Comparison of ENCODE assay signal across 2 cellular contexts in the genomic region with DNA sequence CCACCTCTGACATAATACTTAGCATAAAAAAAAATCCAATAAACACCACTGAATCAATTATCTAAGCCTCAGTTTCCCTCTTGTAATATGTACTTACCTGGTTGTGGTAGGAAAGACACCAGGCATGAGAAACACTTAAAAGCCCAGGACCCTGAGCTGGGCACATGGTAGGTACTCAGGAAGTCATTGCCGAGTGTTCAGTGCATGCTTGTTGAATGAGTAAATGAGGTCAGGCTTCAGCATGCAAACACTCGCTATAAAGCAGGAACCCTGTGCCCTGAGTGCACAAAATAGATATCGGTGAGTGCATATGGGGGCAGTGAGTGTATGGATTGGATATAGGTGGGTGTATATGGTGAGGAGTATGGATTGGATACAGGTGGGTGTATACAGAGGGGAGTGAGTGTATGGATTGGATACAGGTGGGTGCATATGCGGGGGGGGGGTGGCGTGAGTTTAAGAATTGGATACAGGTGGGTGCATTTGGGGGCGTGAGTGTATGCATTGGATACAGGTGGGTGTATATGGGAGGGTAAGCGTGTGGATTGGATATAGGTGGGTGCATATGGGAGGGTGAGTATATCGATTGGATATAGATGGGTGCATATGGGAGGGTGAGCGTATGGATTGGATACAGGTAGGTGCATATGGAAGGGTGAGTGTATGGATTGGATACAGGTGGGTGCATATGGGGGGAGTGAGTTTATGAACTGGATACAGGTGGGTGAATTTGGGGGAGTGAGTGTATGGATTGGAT.
TF ChIP-seq lines count a peak whose summit lies in the region.

No MANE protein-coding gene starts in this region.

TF ChIP-seq in HCT116, 20 proteins besides CTCF, POLR2A, EP300 and RAD21:
- TF ChIP-seq, protein P1, sequence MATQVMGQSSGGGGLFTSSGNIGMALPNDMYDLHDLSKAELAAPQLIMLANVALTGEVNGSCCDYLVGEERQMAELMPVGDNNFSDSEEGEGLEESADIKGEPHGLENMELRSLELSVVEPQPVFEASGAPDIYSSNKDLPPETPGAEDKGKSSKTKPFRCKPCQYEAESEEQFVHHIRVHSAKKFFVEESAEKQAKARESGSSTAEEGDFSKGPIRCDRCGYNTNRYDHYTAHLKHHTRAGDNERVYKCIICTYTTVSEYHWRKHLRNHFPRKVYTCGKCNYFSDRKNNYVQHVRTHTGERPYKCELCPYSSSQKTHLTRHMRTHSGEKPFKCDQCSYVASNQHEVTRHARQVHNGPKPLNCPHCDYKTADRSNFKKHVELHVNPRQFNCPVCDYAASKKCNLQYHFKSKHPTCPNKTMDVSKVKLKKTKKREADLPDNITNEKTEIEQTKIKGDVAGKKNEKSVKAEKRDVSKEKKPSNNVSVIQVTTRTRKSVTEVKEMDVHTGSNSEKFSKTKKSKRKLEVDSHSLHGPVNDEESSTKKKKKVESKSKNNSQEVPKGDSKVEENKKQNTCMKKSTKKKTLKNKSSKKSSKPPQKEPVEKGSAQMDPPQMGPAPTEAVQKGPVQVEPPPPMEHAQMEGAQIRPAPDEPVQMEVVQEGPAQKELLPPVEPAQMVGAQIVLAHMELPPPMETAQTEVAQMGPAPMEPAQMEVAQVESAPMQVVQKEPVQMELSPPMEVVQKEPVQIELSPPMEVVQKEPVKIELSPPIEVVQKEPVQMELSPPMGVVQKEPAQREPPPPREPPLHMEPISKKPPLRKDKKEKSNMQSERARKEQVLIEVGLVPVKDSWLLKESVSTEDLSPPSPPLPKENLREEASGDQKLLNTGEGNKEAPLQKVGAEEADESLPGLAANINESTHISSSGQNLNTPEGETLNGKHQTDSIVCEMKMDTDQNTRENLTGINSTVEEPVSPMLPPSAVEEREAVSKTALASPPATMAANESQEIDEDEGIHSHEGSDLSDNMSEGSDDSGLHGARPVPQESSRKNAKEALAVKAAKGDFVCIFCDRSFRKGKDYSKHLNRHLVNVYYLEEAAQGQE (IDR thresholded peaks at IDR 0.05; ENCODE audit: low read depth), result no peak
- TF ChIP-seq, protein P2, sequence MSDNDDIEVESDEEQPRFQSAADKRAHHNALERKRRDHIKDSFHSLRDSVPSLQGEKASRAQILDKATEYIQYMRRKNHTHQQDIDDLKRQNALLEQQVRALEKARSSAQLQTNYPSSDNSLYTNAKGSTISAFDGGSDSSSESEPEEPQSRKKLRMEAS (IDR thresholded peaks at IDR 0.05), result 0 out of 2 replicates have a peak, but pooled peaks have one; percentile 32

TF ChIP-seq in H1, 55 proteins besides CTCF, POLR2A, EP300 and RAD21:
- no peak for TF ChIP-seq SIN3A (conservative IDR thresholded peaks at IDR 0.05 in 1 of 2, IDR thresholded peaks at IDR 0.05 in 1 of 2; ENCODE audit: low read depth in 1 of 2, low read length in 2 of 2)
- TF ChIP-seq TEAD4 (IDR thresholded peaks at IDR 0.05; ENCODE audit: low read depth, low read length), result no peak
- TF ChIP-seq, protein P2 (IDR thresholded peaks at IDR 0.05), result no peak
- no peak for TF ChIP-seq KDM5A (IDR thresholded peaks at IDR 0.05; ENCODE audit: low read length)
